ENCODE assay signal across 14 cellular contexts in the genomic region with DNA sequence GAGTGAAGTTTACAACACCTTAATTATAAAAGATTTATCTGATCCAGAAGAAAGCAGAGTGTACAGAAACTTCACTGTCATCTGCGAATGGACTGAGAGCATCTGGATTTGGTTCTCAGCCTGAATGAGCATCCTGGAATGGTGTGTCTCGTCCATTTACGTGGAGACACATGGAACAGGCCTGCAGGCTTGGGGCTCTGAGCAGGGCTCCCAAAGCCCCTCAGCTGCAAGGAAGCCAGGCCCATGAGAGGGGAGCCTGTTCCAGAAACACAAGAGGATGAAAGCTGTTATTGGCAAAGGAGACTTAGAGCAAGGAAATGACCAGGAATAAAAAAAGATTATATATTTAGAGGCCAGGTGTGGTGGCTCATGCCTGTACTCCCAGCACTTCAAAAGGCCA. TPM values are rescaled to one million over a fixed set of nuclear protein-coding genes. Genes with fewer than 3 reads are reported as not detected.
DNase-seq lines count a peak whose midpoint lies in the region; ATAC-seq lines count a peak whose summit lies in the region.
"Had no signal": no experiment of that assay in that cellular context is flagged by ENCODE, and none has a peak within 500 bp of the region (broad histone marks: within the 10 kb centered on the region; RNA-seq: fewer than 3 reads in every experiment).

No MANE protein-coding gene starts in this region.

- peak overlapping the region; percentile 53 for H3K4me3 Mint-ChIP-seq in activated T-helper 1 cell treated with anti-CD3 and anti-CD28 coated beads, Interleukin-12 subunit alpha, Interleukin-12 subunit beta, Interleukin-2, Interleukin-4 antibody, amounts not matched to agents 30 ng/mL and 10 ng/mL and 1 ng/mL, durations not matched to agents 14 hours and 24 hours and 36 hours
- peak overlapping the region; percentile 30 to 93 (median 84) for H3K4me3 Mint-ChIP-seq in naive thymus-derived CD8-positive, alpha-beta T cell

- H3K27ac Mint-ChIP-seq in activated T-helper 1 cell treated with anti-CD3 and anti-CD28 coated beads, Interleukin-12 subunit alpha, Interleukin-12 subunit beta, Interleukin-2, Interleukin-4 antibody, amounts not matched to agents 30 ng/mL and 10 ng/mL and 1 ng/mL, durations not matched to agents 14 hours and 24 hours and 36 hours = peak overlapping the region; percentile 78
- peak overlapping the region; percentile 87 to 98 (median 92) for H3K27ac Mint-ChIP-seq in naive thymus-derived CD8-positive, alpha-beta T cell

- DNase-seq in DMS 273 (lab: John Stamatoyannopoulos, UW; ENCODE audit: unreplicated experiment) = peak; percentile 32
- DNase-seq in DMS 273 treated with DMSO at 0.1 percent for 48 hours (lab: John Stamatoyannopoulos, UW) = no peak
- no peak for DNase-seq in Jurkat, Clone E6-1 (ENCODE audit: low read depth, low spot score)
- DNase-seq in activated T-helper 1 cell treated with anti-CD3 and anti-CD28 coated beads, Interleukin-12 subunit alpha, Interleukin-12 subunit beta, Interleukin-2, Interleukin-4 antibody, amounts not matched to agents 30 ng/mL and 10 ng/mL and 1 ng/mL, durations not matched to agents 14 hours and 24 hours and 36 hours (ENCODE audit: low spot score) = no peak
- DNase-seq in naive thymus-derived CD8-positive, alpha-beta T cell = peak in 1 of 10 donors; percentile 26
- DNase-seq in COR-L47 (lab: John Stamatoyannopoulos, UW) = no peak
- DNase-seq in central memory CD4-positive, alpha-beta T cell = no peak
- DNase-seq: activated CD4-positive, alpha-beta T cell treated with anti-CD3 and anti-CD28 coated beads, Interleukin-2, amount 50 U/mL, for 4 hours; brain microvascular endothelial cell; NCI-H1694 had no signal

- no peaks in the 10 kb centered on the region for H3K9me3 Mint-ChIP-seq in activated T-helper 1 cell treated with anti-CD3 and anti-CD28 coated beads, Interleukin-12 subunit alpha, Interleukin-12 subunit beta, Interleukin-2, Interleukin-4 antibody, amounts not matched to agents 30 ng/mL and 10 ng/mL and 1 ng/mL, durations not matched to agents 14 hours and 24 hours and 36 hours
- H3K9me3 Mint-ChIP-seq in naive thymus-derived CD8-positive, alpha-beta T cell = peaks cover 0 to under 1% (median 0%) of the 10 kb centered on the region in 9 donors

- H3K4me3 ChIP-seq in Jurkat, Clone E6-1 (ENCODE audit: low read length) = peak overlapping the region; percentile 13; the same call in 1 of the 2 replicates
- H3K4me3 ChIP-seq: esophagus muscularis mucosa, smooth muscle cell had no signal

- no peaks in the 10 kb centered on the region for H3K27me3 Mint-ChIP-seq in activated T-helper 1 cell treated with anti-CD3 and anti-CD28 coated beads, Interleukin-12 subunit alpha, Interleukin-12 subunit beta, Interleukin-2, Interleukin-4 antibody, amounts not matched to agents 30 ng/mL and 10 ng/mL and 1 ng/mL, durations not matched to agents 14 hours and 24 hours and 36 hours (ENCODE audit: insufficient read depth)
- H3K27me3 Mint-ChIP-seq in naive thymus-derived CD8-positive, alpha-beta T cell = no peaks in the 10 kb centered on the region

- intact Hi-C loops in activated T-helper 1 cell treated with anti-CD3 and anti-CD28 coated beads, Interleukin-12 subunit alpha, Interleukin-12 subunit beta, Interleukin-2, Interleukin-4 antibody, amounts not matched to agents 30 ng/mL and 10 ng/mL and 1 ng/mL, durations not matched to agents 14 hours and 24 hours and 36 hours (cut with micrococcal nuclease) = no loop called here

- POLR2A ChIA-PET in naive thymus-derived CD8-positive, alpha-beta T cell (lab: Charles Lee) = interaction anchor here (0.7 to 6.5 kb wide), 4 partner anchors 19 to 69 kb away, joined by 3 to 43 read pairs (median 21); partner anchors contain the start of gene TERT

- peaks cover 32% of the 10 kb centered on the region for H3K36me3 Mint-ChIP-seq in activated T-helper 1 cell treated with anti-CD3 and anti-CD28 coated beads, Interleukin-12 subunit alpha, Interleukin-12 subunit beta, Interleukin-2, Interleukin-4 antibody, amounts not matched to agents 30 ng/mL and 10 ng/mL and 1 ng/mL, durations not matched to agents 14 hours and 24 hours and 36 hours (ENCODE audit: low read depth)
- H3K36me3 Mint-ChIP-seq in naive thymus-derived CD8-positive, alpha-beta T cell = peaks cover 0 to 34% (median 10%) of the 10 kb centered on the region in 3 donors

- no peak for ATAC-seq in naive thymus-derived CD8-positive, alpha-beta T cell
- no peak for ATAC-seq in GM21360 (IDR thresholded peaks at IDR 0.05; ENCODE audit: unreplicated experiment)

- peaks cover 56% of the 10 kb centered on the region for H3K4me1 Mint-ChIP-seq in activated T-helper 1 cell treated with anti-CD3 and anti-CD28 coated beads, Interleukin-12 subunit alpha, Interleukin-12 subunit beta, Interleukin-2, Interleukin-4 antibody, amounts not matched to agents 30 ng/mL and 10 ng/mL and 1 ng/mL, durations not matched to agents 14 hours and 24 hours and 36 hours (ENCODE audit: low read depth)
- peaks cover 31 to 59% (median 57%) of the 10 kb centered on the region in 4 donors for H3K4me1 Mint-ChIP-seq in naive thymus-derived CD8-positive, alpha-beta T cell

RNA-seq across cellular contexts. Expression of gene TERT, which starts 22.1 kb away (rescaled TPM):
- polyA plus RNA-seq in Jurkat, Clone E6-1 (2012; ENCODE audit: insufficient read depth, insufficient read length) = 16.2 TPM
- total RNA-seq in activated T-helper 1 cell treated with anti-CD3 and anti-CD28 coated beads, Interleukin-12 subunit alpha, Interleukin-12 subunit beta, Interleukin-2, Interleukin-4 antibody, amounts not matched to agents 30 ng/mL and 10 ng/mL and 1 ng/mL, durations not matched to agents 14 hours and 24 hours and 36 hours = 12.3 and 12.5 TPM in 2 replicates
- total RNA-seq in naive thymus-derived CD8-positive, alpha-beta T cell = under 1 TPM in 1 of 2 experiments, not detected in 1; 0.14 TPM
- polyA plus RNA-seq in naive thymus-derived CD8-positive, alpha-beta T cell = under 1 TPM in 1 of 3 donors, not detected in 2; 0.12 TPM
- total RNA-seq: esophagus muscularis mucosa, smooth muscle cell had no signal
- polyA plus RNA-seq: neural cell, smooth muscle cell had no signal

RNA-seq across cellular contexts. Expression of gene CLPTM1L, which starts 28.0 kb away (rescaled TPM):
- 283 TPM for polyA plus RNA-seq in Jurkat, Clone E6-1 (2012; ENCODE audit: insufficient read depth, insufficient read length)
- 132 and 133 TPM in 2 replicates for total RNA-seq in activated T-helper 1 cell treated with anti-CD3 and anti-CD28 coated beads, Interleukin-12 subunit alpha, Interleukin-12 subunit beta, Interleukin-2, Interleukin-4 antibody, amounts not matched to agents 30 ng/mL and 10 ng/mL and 1 ng/mL, durations not matched to agents 14 hours and 24 hours and 36 hours
- total RNA-seq in naive thymus-derived CD8-positive, alpha-beta T cell = 10 to 100 TPM; 67.2 to 70.1 TPM
- polyA plus RNA-seq in naive thymus-derived CD8-positive, alpha-beta T cell = 10 to 100 TPM; 24.9 to 66.4 (median 49.7) TPM

Comparison
In these comparisons a context has a peak if more than half of its experiments do, and no peak if none do; other contexts are left out.
1. RNA of gene TERT, which starts 22.1 kb away (total RNA-seq): 12.3 to 12.5 TPM in activated T-helper 1 cell treated with anti-CD3 and anti-CD28 coated beads, Interleukin-12 subunit alpha, Interleukin-12 subunit beta, Interleukin-2, Interleukin-4 antibody, amounts not matched to agents 30 ng/mL and 10 ng/mL and 1 ng/mL, durations not matched to agents 14 hours and 24 hours and 36 hours; 0.14 TPM in naive thymus-derived CD8-positive, alpha-beta T cell; every median in the first group is over 10 times any median in the second.